7 cellular contexts compared by ENCODE assay signal in the genomic region with DNA sequence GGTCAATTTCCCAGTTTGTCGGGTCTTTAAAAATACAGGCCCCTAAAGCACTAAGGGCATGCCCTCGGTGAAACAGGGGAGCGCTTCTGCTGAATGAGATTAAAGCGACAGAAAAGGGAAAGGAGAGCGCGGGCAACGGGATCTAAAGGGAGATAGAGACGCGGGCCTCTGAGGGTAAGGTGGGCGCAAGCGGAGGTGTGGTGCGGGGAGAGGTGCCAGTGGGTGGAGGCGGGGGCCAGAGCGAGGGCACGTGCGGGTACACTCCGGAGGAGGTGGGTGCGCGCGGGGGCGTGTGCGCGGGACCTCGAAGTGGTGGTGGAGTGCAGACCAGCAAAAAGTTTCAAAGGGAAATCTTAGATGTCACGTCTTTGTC. TPM values are rescaled to one million over a fixed set of nuclear protein-coding genes. Genes with fewer than 3 reads are reported as not detected.
DNase-seq lines count a peak whose midpoint lies in the region; ATAC-seq and TF ChIP-seq lines count a peak whose summit lies in the region.

No MANE protein-coding gene starts in this region.

- peaks cover 39% of the 10 kb centered on the region for H3K79me2 ChIP-seq in mammary epithelial cell (ENCODE audit: insufficient read depth, low read length)

- peak overlapping the region; percentile 94 for H3K4me2 ChIP-seq in mammary epithelial cell (ENCODE audit: insufficient read depth, low read depth, low read length)

- H3K36me3 ChIP-seq in mammary epithelial cell (ENCODE audit: insufficient read depth, low read length) (no peaks in the 10 kb centered on the region), left lung (no peaks in the 10 kb centered on the region)

- DNase-seq in T follicular helper cell (ENCODE audit: low read depth) (peak; percentile 18), mammary epithelial cell (no peak), left lung (peak in 1 of 2 donors; percentile 64), A172 (ENCODE audit: low spot score) (no peak)
- peak; percentile 13 for DNase-seq in stimulated activated CD8-positive, alpha-beta memory T cell treated with anti-CD3 and anti-CD28 coated beads, Interleukin-7, amount 100 ng/mL, for 24 hours (ENCODE audit: low read depth)

- peak overlapping the region; percentile 20 for H3K9ac ChIP-seq in mammary epithelial cell (ENCODE audit: insufficient read depth, low read length)

- H3K27me3 ChIP-seq in mammary epithelial cell (ENCODE audit: insufficient read depth, low read length) (no peaks in the 10 kb centered on the region), left lung (no peaks in the 10 kb centered on the region)

- in situ Hi-C loops in mammary epithelial cell (cut with MboI; ENCODE audit: low sequenced_read_pairs in 2 of 2) = loop anchor here (10.0 to 25.0 kb wide), 2 partner anchors 316 to 319 kb away; partner anchors contain the start of gene PPA2 (in 1 of the 2)

- 17% methylated on average over 13 of the region's 25 CpGs for WGBS in mammary epithelial cell (ENCODE audit: low coverage, missing lambda C conversion rate)

- TF ChIP-seq CTCF in mammary epithelial cell (conservative IDR thresholded peaks at IDR 0.05 in 1 of 2, IDR thresholded peaks at IDR 0.05 in 1 of 2; ENCODE audit: extremely low read depth in 1 of 2, insufficient read depth in 1 of 2, low read depth in 1 of 2, low read length in 2 of 2) = no peak
- no peak for TF ChIP-seq CTCF in left lung (IDR thresholded peaks at IDR 0.05)

- H3K9me3 ChIP-seq in mammary epithelial cell (replicated peaks; ENCODE audit: insufficient read depth, low read length) (no peaks in the 10 kb centered on the region), left lung (no peaks in the 10 kb centered on the region)

- CTCF ChIA-PET in mammary epithelial cell (lab: Charles Lee; ENCODE audit: low non-redundant PET) = no interaction called here

- no TSS peak for BruUV-seq in mammary epithelial cell (replicated peaks; lab: Mats Ljungman, UMichigan)

- intact Hi-C loops in mammary epithelial cell (cut with micrococcal nuclease) = loop anchor here (1.0 to 10.0 kb wide), 4 partner anchors 46 to 1151 kb away; no protein-coding TSS in a partner anchor
- intact Hi-C loops in left lung (cut with DNase I) = no loop called here

- H3K27ac ChIP-seq in mammary epithelial cell (ENCODE audit: insufficient read depth, low read depth, low read length) (peak overlapping the region; percentile 91), left lung (peak overlapping the region; percentile 89 to 99)

- dilution Hi-C loops in mammary epithelial cell (cut with HindIII; ENCODE audit: low sequenced_read_pairs) = no loop called here

- H3K4me1 ChIP-seq in mammary epithelial cell (ENCODE audit: insufficient read depth, low read length) = peaks cover 11% of the 10 kb centered on the region
- peaks cover 0 to 63% of the 10 kb centered on the region in 2 donors for H3K4me1 ChIP-seq in left lung

- H4K20me1 ChIP-seq in mammary epithelial cell (ENCODE audit: insufficient read depth, low read length) = no peaks in the 10 kb centered on the region

- H3K4me3 ChIP-seq in mammary epithelial cell (replicated peaks in 1 of 3; ENCODE audit: insufficient read depth in 1 of 3, low read depth in 2 of 3, low read length in 3 of 3) (peak overlapping the region; percentile 50 to 85 (median 68)), left lung (peak overlapping the region; percentile 59 to 84)

- ATAC-seq in GM19025 (IDR thresholded peaks at IDR 0.05; ENCODE audit: low read depth, unreplicated experiment) (peak; percentile 5), HG02973 (IDR thresholded peaks at IDR 0.05; ENCODE audit: unreplicated experiment) (peak; percentile 7), left lung (peak; percentile 25)

- H2AFZ ChIP-seq in mammary epithelial cell (ENCODE audit: low read depth, low read length) = peak overlapping the region; percentile 95

RNA-seq across cellular contexts. Expression of gene TET2, which starts 0.8 kb away (rescaled TPM):
- 10 to 100 TPM; 16.4 to 18.0 TPM for total RNA-seq in mammary epithelial cell
- 5.7 TPM for polyA plus RNA-seq in mammary epithelial cell
- 8.3 TPM for polyA minus RNA-seq in mammary epithelial cell
- 10 to 100 TPM; 19.1 to 33.2 TPM for total RNA-seq in left lung
- 8.4 and 9.2 TPM in 2 replicates for total RNA-seq in A172 (2014; rRNA removed; shearing (Covaris generic))

Comparison
In these comparisons a context has a peak if more than half of its experiments do, and no peak if none do; other contexts are left out.
1. DNase-seq: peak in T follicular helper cell (single experiment) and stimulated activated CD8-positive, alpha-beta memory T cell treated with anti-CD3 and anti-CD28 coated beads, Interleukin-7, amount 100 ng/mL, for 24 hours (single experiment); none in mammary epithelial cell (single experiment) and A172 (single experiment).
2. Peak in every context shown above with its lines, with median percentiles within 50 percentile points of each other: ATAC-seq.